ENCODE assay signal across 11 cellular contexts in genomic region chrX:73213734-73214133, GRCh38. TPM values are rescaled to one million over a fixed set of nuclear protein-coding genes. Genes with fewer than 3 reads are reported as not detected.
DNase-seq lines count a peak whose midpoint lies in the region; ATAC-seq, FAIRE-seq and TF ChIP-seq lines count a peak whose summit lies in the region.
"Had no signal": no experiment of that assay in that cellular context is flagged by ENCODE, and none has a peak within 500 bp of the region (broad histone marks: within the 10 kb centered on the region; RNA-seq: fewer than 3 reads in every experiment).

No MANE protein-coding gene starts in this region.

- H3K27ac Mint-ChIP-seq in activated naive CD4-positive, alpha-beta T cell treated with anti-CD3 and anti-CD28 coated beads, Interleukin-2, amount 50 U/mL, for 24 hours, result no peak overlapping the region

- FAIRE-seq in RCC 7860 (lab: Jason Lieb, UNC), result no peak

- ATAC-seq in upper lobe of left lung (ENCODE audit: low FRiP score in 2 of 2), result no peak
- ATAC-seq in HG03354 (IDR thresholded peaks at IDR 0.05; ENCODE audit: poor library complexity, severe bottlenecking, unreplicated experiment), result no peak

- no peak for TF ChIP-seq EP300 in upper lobe of left lung (IDR thresholded peaks at IDR 0.05)

- H3K9me3 Mint-ChIP-seq in activated naive CD4-positive, alpha-beta T cell treated with anti-CD3 and anti-CD28 coated beads, Interleukin-2, amount 50 U/mL, for 24 hours, result no peaks in the 10 kb centered on the region

- peak overlapping the region; percentile 91 for H3K4me3 Mint-ChIP-seq in activated naive CD4-positive, alpha-beta T cell treated with anti-CD3 and anti-CD28 coated beads, Interleukin-2, amount 50 U/mL, for 24 hours

- TF ChIP-seq POLR2A in upper lobe of left lung (IDR thresholded peaks at IDR 0.05), result no peak

- H3K4me1 ChIP-seq in muscle layer of duodenum (ENCODE audit: control insufficient read depth in 1 of 2, insufficient read depth in 2 of 2, low read length in 2 of 2) (no peaks in the 10 kb centered on the region), upper lobe of left lung (no peaks in the 10 kb centered on the region)
- H3K4me1 ChIP-seq: BLaER1 had no signal

- WGBS in upper lobe of left lung, 2 donors, result 7 to 22% methylated on average over 5 of the region's 5 CpGs

- H3K36me3 Mint-ChIP-seq in activated naive CD4-positive, alpha-beta T cell treated with anti-CD3 and anti-CD28 coated beads, Interleukin-2, amount 50 U/mL, for 24 hours, result no peaks in the 10 kb centered on the region

- H3K9me3 ChIP-seq in muscle layer of duodenum (ENCODE audit: control insufficient read depth in 1 of 2, low read length in 2 of 2) (no peaks in the 10 kb centered on the region), upper lobe of left lung (no peaks in the 10 kb centered on the region)
- H3K9me3 ChIP-seq: BLaER1 had no signal

- no peaks in the 10 kb centered on the region for H3K27me3 ChIP-seq in muscle layer of duodenum (ENCODE audit: low read depth, low read length)
- H3K27me3 ChIP-seq in upper lobe of left lung, result no peaks in the 10 kb centered on the region

- H3K36me3 ChIP-seq in muscle layer of duodenum (ENCODE audit: control insufficient read depth in 1 of 2, insufficient read depth in 2 of 2, low read length in 2 of 2) (no peaks in the 10 kb centered on the region), upper lobe of left lung (no peaks in the 10 kb centered on the region)
- H3K36me3 ChIP-seq: BLaER1 had no signal

- no peak for TF ChIP-seq CTCF in upper lobe of left lung (IDR thresholded peaks at IDR 0.05)

- no peak for DNase-seq in activated naive CD4-positive, alpha-beta T cell treated with anti-CD3 and anti-CD28 coated beads, Interleukin-2, amount 50 U/mL, for 16 hours
- peak; percentile 10 for DNase-seq in cerebellar cortex (ENCODE audit: low spot score)
- no peak for DNase-seq in upper lobe of left lung
- no peak for DNase-seq in NCI-H1092 (lab: John Stamatoyannopoulos, UW)
- no peak for DNase-seq in RCC 7860 (ENCODE audit: low spot score)
- DNase-seq: cortex of kidney, NCI-H1048 had no signal

- H3K27me3 Mint-ChIP-seq in activated naive CD4-positive, alpha-beta T cell treated with anti-CD3 and anti-CD28 coated beads, Interleukin-2, amount 50 U/mL, for 24 hours, result no peaks in the 10 kb centered on the region

- H3K27ac ChIP-seq in muscle layer of duodenum (ENCODE audit: low read length), result peak overlapping the region; percentile 56
- H3K27ac ChIP-seq in upper lobe of left lung, result no peak overlapping the region
- H3K27ac ChIP-seq: BLaER1 had no signal

- peak overlapping the region; percentile 72 to 77 for H3K4me3 ChIP-seq in muscle layer of duodenum (ENCODE audit: low read depth in 1 of 2, low read length in 2 of 2)
- H3K4me3 ChIP-seq in upper lobe of left lung, result peak overlapping the region in 3 of 4 donors; percentile 35 to 51 (median 50)
- H3K4me3 ChIP-seq: BLaER1 had no signal

- peaks cover 28% of the 10 kb centered on the region for H3K4me1 Mint-ChIP-seq in activated naive CD4-positive, alpha-beta T cell treated with anti-CD3 and anti-CD28 coated beads, Interleukin-2, amount 50 U/mL, for 24 hours

RNA-seq across cellular contexts. Expression of gene NAP1L2, which starts 0.9 kb away (rescaled TPM):
- 1 to 10 TPM in 4 of 6 donors, not detected in 2; 1.3 to 2.5 (median 1.5) TPM for total RNA-seq in upper lobe of left lung
